ENCODE assay signal across 8 cellular contexts in the genomic region with DNA sequence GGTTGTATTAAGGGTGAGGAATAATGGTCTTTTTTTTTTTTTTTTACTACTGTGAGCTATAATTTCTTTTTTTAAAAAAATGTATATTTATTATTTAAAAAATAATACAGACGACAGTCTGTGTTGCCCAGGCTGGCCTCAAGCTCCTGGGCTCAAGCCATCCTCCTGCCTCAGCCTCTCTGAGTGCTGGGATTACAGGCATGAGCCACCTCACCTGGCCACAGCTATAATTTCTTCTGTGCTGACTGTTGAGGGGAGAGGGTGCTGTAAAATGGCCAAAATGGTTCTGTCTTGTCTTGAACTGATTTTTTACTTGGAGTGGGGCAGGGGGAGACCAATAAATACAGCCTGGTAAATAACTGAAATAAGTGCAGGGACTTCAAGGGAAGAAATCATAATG. TPM values are rescaled to one million over a fixed set of nuclear protein-coding genes. Genes with fewer than 3 reads are reported as not detected.
DNase-seq lines count a peak whose midpoint lies in the region; ATAC-seq and TF ChIP-seq lines count a peak whose summit lies in the region.
"Had no signal": no experiment of that assay in that cellular context is flagged by ENCODE, and none has a peak within 500 bp of the region (broad histone marks: within the 10 kb centered on the region; RNA-seq: fewer than 3 reads in every experiment).

No MANE protein-coding gene starts in this region.

- peaks cover 79% of the 10 kb centered on the region for H3K36me3 Mint-ChIP-seq in activated T-helper 1 cell treated with anti-CD3 and anti-CD28 coated beads, Interleukin-12 subunit alpha, Interleukin-12 subunit beta, Interleukin-2, Interleukin-4 antibody, amounts not matched to agents 30 ng/mL and 10 ng/mL and 1 ng/mL, durations not matched to agents 14 hours and 24 hours and 36 hours (ENCODE audit: low read depth)

- H3K9me3 Mint-ChIP-seq in activated T-helper 1 cell treated with anti-CD3 and anti-CD28 coated beads, Interleukin-12 subunit alpha, Interleukin-12 subunit beta, Interleukin-2, Interleukin-4 antibody, amounts not matched to agents 30 ng/mL and 10 ng/mL and 1 ng/mL, durations not matched to agents 14 hours and 24 hours and 36 hours: no peaks in the 10 kb centered on the region

- H2AFZ ChIP-seq in smooth muscle cell (ENCODE audit: low read depth): no peak overlapping the region

- H3K9me3 ChIP-seq in HUES48 (ENCODE audit: control insufficient read depth, insufficient read depth, low read length) (no peaks in the 10 kb centered on the region), smooth muscle cell (replicated peaks; ENCODE audit: low read depth) (no peaks in the 10 kb centered on the region)

- H3K4me3 Mint-ChIP-seq in activated T-helper 1 cell treated with anti-CD3 and anti-CD28 coated beads, Interleukin-12 subunit alpha, Interleukin-12 subunit beta, Interleukin-2, Interleukin-4 antibody, amounts not matched to agents 30 ng/mL and 10 ng/mL and 1 ng/mL, durations not matched to agents 14 hours and 24 hours and 36 hours: peak overlapping the region; percentile 97

- intact Hi-C loops in activated T-helper 1 cell treated with anti-CD3 and anti-CD28 coated beads, Interleukin-12 subunit alpha, Interleukin-12 subunit beta, Interleukin-2, Interleukin-4 antibody, amounts not matched to agents 30 ng/mL and 10 ng/mL and 1 ng/mL, durations not matched to agents 14 hours and 24 hours and 36 hours (cut with micrococcal nuclease): loop anchor here (10.0 kb wide), 3 partner anchors 387 to 567 kb away; a partner anchor contains a TSS

- no peak for DNase-seq in activated T-helper 1 cell treated with anti-CD3 and anti-CD28 coated beads, Interleukin-12 subunit alpha, Interleukin-12 subunit beta, Interleukin-2, Interleukin-4 antibody, amounts not matched to agents 30 ng/mL and 10 ng/mL and 1 ng/mL, durations not matched to agents 14 hours and 24 hours and 36 hours (ENCODE audit: low spot score)
- DNase-seq in smooth muscle cell (lab: John Stamatoyannopoulos, UW; ENCODE audit: unreplicated experiment): no peak
- no peak for DNase-seq in inferior parietal cortex (ENCODE audit: extremely low spot score)
- DNase-seq: effector CD8-positive, alpha-beta T cell had no signal

- H3K4me3 ChIP-seq in HUES48 (ENCODE audit: low read depth, low read length) (peak overlapping the region; percentile 93), iPS-11a (ENCODE audit: low read depth, low read length) (peak overlapping the region; percentile 34), smooth muscle cell (peak overlapping the region; percentile 100)

- H3K27ac ChIP-seq in HUES48 (ENCODE audit: low read depth, low read length): no peak overlapping the region
- peak overlapping the region; percentile 98 for H3K27ac ChIP-seq in smooth muscle cell (ENCODE audit: low read depth)

- H3K9ac ChIP-seq in HUES48 (ENCODE audit: low read depth, low read length) (no peak overlapping the region), smooth muscle cell (ENCODE audit: low read depth) (peak overlapping the region; percentile 99)

- H4K20me1 ChIP-seq in smooth muscle cell (ENCODE audit: low read depth): peaks cover 85% of the 10 kb centered on the region

- ATAC-seq in GM19324 (IDR thresholded peaks at IDR 0.05; ENCODE audit: low FRiP score, unreplicated experiment): no peak
- ATAC-seq in GM18498 (IDR thresholded peaks at IDR 0.05; ENCODE audit: unreplicated experiment): no peak

- H3K27me3 ChIP-seq in HUES48 (ENCODE audit: control insufficient read depth, insufficient read depth, low read length) (no peaks in the 10 kb centered on the region), smooth muscle cell (ENCODE audit: low read depth) (no peaks in the 10 kb centered on the region)

- peaks cover 64% of the 10 kb centered on the region for H3F3A ChIP-seq in smooth muscle cell (ENCODE audit: low read depth)

- H3K27ac Mint-ChIP-seq in activated T-helper 1 cell treated with anti-CD3 and anti-CD28 coated beads, Interleukin-12 subunit alpha, Interleukin-12 subunit beta, Interleukin-2, Interleukin-4 antibody, amounts not matched to agents 30 ng/mL and 10 ng/mL and 1 ng/mL, durations not matched to agents 14 hours and 24 hours and 36 hours: peak overlapping the region; percentile 45

- no peaks in the 10 kb centered on the region for H3K27me3 Mint-ChIP-seq in activated T-helper 1 cell treated with anti-CD3 and anti-CD28 coated beads, Interleukin-12 subunit alpha, Interleukin-12 subunit beta, Interleukin-2, Interleukin-4 antibody, amounts not matched to agents 30 ng/mL and 10 ng/mL and 1 ng/mL, durations not matched to agents 14 hours and 24 hours and 36 hours (ENCODE audit: insufficient read depth)

- H3K36me3 ChIP-seq in HUES48 (ENCODE audit: control insufficient read depth, insufficient read depth, low read length) (peaks cover 75% of the 10 kb centered on the region), smooth muscle cell (ENCODE audit: low read depth) (peaks cover 36% of the 10 kb centered on the region)

- peak overlapping the region; percentile 100 for H3K4me2 ChIP-seq in smooth muscle cell

- WGBS in smooth muscle cell (ENCODE audit: low lambda C conversion rate): 28% methylated on average over 1 of the region's 1 CpG

- peaks cover 68% of the 10 kb centered on the region for H3K4me1 Mint-ChIP-seq in activated T-helper 1 cell treated with anti-CD3 and anti-CD28 coated beads, Interleukin-12 subunit alpha, Interleukin-12 subunit beta, Interleukin-2, Interleukin-4 antibody, amounts not matched to agents 30 ng/mL and 10 ng/mL and 1 ng/mL, durations not matched to agents 14 hours and 24 hours and 36 hours (ENCODE audit: low read depth)

- H3K79me2 ChIP-seq in smooth muscle cell (ENCODE audit: low read depth): peaks cover 85% of the 10 kb centered on the region

- no peak for TF ChIP-seq CTCF in smooth muscle cell (IDR thresholded peaks at IDR 0.05; ENCODE audit: borderline replicate concordance, insufficient read depth, poor library complexity, severe bottlenecking)

- H3K4me1 ChIP-seq in HUES48 (ENCODE audit: control insufficient read depth, insufficient read depth, low read length) (peaks cover 19% of the 10 kb centered on the region), smooth muscle cell (ENCODE audit: low read depth) (peaks cover 55% of the 10 kb centered on the region)

RNA-seq across cellular contexts. Expression of a gene that starts 3.6 kb away (rescaled TPM):
- 525 and 546 TPM in 2 replicates for total RNA-seq in activated T-helper 1 cell treated with anti-CD3 and anti-CD28 coated beads, Interleukin-12 subunit alpha, Interleukin-12 subunit beta, Interleukin-2, Interleukin-4 antibody, amounts not matched to agents 30 ng/mL and 10 ng/mL and 1 ng/mL, durations not matched to agents 14 hours and 24 hours and 36 hours
- 158 and 178 TPM in 2 replicates for total RNA-seq in smooth muscle cell
- polyA plus RNA-seq in smooth muscle cell: 163 and 179 TPM in 2 replicates

RNA-seq across cellular contexts. Expression of a gene that starts 50.5 kb away (rescaled TPM):
- 23.5 and 23.6 TPM in 2 replicates for total RNA-seq in activated T-helper 1 cell treated with anti-CD3 and anti-CD28 coated beads, Interleukin-12 subunit alpha, Interleukin-12 subunit beta, Interleukin-2, Interleukin-4 antibody, amounts not matched to agents 30 ng/mL and 10 ng/mL and 1 ng/mL, durations not matched to agents 14 hours and 24 hours and 36 hours
- total RNA-seq in smooth muscle cell: 34.6 and 38.3 TPM in 2 replicates
- polyA plus RNA-seq in smooth muscle cell: 30.8 and 34.5 TPM in 2 replicates

Comparison
In these comparisons a context has a peak if more than half of its experiments do, and no peak if none do; other contexts are left out.
1. H3K4me3 ChIP-seq: peak in every context shown above with its lines; median percentile 100 in smooth muscle cell; 93 in HUES48; 34 in iPS-11a.